In the genomic region with DNA sequence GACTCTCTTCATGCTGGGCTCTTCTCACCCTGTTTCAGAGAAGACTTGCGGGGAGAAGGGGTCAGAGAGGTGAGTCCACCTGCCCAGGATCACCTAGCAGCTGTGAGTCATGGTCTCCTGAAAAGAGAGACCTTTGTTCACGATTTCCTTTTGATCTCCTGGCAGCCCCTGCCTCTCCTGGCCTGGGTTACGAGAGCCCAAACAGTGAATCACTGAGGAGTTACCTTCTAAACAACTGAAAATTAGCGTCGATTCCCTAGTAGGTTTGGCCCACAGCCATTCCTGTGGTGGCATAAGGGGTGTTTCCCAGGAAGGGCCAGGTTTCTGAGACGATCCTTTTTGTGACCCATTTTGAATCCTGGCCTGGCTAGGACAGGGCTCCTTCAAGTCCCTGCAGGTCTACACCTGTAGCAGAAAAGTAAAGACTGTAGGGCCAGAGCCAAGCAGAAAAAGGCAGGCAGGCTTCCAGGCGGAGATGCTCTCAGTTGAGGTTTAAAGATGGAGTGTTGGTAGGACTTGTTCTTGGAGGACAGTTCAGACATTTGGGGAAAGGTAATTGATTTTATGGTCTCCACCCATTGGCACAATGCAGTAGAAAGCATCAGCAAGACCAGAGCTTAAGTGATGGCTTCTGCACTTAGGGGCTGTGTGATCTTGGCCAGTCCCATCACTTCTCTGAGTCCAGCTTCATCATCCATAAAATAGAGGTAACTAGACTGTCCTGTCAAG, we compare ENCODE assay signal across 29 cellular contexts. TPM values are rescaled to one million over a fixed set of nuclear protein-coding genes. Genes with fewer than 3 reads are reported as not detected.
DNase-seq lines count a peak whose midpoint lies in the region; ATAC-seq and TF ChIP-seq lines count a peak whose summit lies in the region.
"Had no signal": no experiment of that assay in that cellular context is flagged by ENCODE, and none has a peak within 500 bp of the region (broad histone marks: within the 10 kb centered on the region; RNA-seq: fewer than 3 reads in every experiment).

No MANE protein-coding gene starts in this region.

- CTCF ChIA-PET in HCT116 (lab: Charles Lee) = no interaction called here

- TF ChIP-seq CTCF in HCT116 (IDR thresholded peaks at IDR 0.05 in 2 of 3, conservative IDR thresholded peaks at IDR 0.05 in 1 of 3; ENCODE audit: borderline replicate concordance in 1 of 3, insufficient read depth in 1 of 3, low read depth in 2 of 3, low read length in 2 of 3) = no peak
- TF ChIP-seq CTCF in left ventricle myocardium inferior (IDR thresholded peaks at IDR 0.05; ENCODE audit: borderline replicate concordance) = no peak

- H3K9ac ChIP-seq in BLaER1 = no peak overlapping the region
- 0 out of 2 replicates have a peak overlapping the region, but pooled peaks have one; percentile 28 for H3K9ac ChIP-seq in HCT116 (ENCODE audit: low read length)

- H3K9me3 ChIP-seq in BLaER1 (peaks cover 2% of the 10 kb centered on the region), HCT116 (ENCODE audit: control insufficient read depth in 1 of 2, insufficient read depth in 1 of 2, low read depth in 1 of 2, low read length in 2 of 2) (no peaks in the 10 kb centered on the region; a peak in 2 of 4 replicates), left ventricle myocardium inferior (replicated peaks) (peaks cover 2% of the 10 kb centered on the region)
- H3K9me3 ChIP-seq: HAP-1, sigmoid colon had no signal

- H3K4me1 ChIP-seq in BLaER1 = peaks cover 10% of the 10 kb centered on the region
- peaks cover 27 to 58% of the 10 kb centered on the region in 2 experiments for H3K4me1 ChIP-seq in HCT116 (ENCODE audit: control insufficient read depth in 1 of 2, insufficient read depth in 2 of 2, low read length in 2 of 2)
- H3K4me1 ChIP-seq in left ventricle myocardium inferior = no peaks in the 10 kb centered on the region
- H3K4me1 ChIP-seq: esophagus muscularis mucosa, gastroesophageal sphincter, HAP-1, sigmoid colon had no signal

- RAD21 ChIA-PET in HCT116 (lab: Charles Lee; ENCODE audit: low non-redundant PET in 1 of 2, low total read pairs in 2 of 2, uncharacterized antibody in 2 of 2, unreplicated experiment in 2 of 2) = no interaction called here

- H3K4me3 ChIP-seq in BLaER1 (no peak overlapping the region), HCT116 (replicated peaks in 1 of 2; ENCODE audit: low read depth in 1 of 2, low read length in 2 of 2) (peak overlapping the region in 1 of 2 experiments; percentile 2; a peak in 1 of 4 replicates), left ventricle myocardium inferior (no peak overlapping the region)
- H3K4me3 ChIP-seq: esophagus muscularis mucosa, gastroesophageal sphincter, HAP-1, sigmoid colon had no signal

- no peaks in the 10 kb centered on the region for H3K9me2 ChIP-seq in HCT116 (ENCODE audit: insufficient read depth)

- POLR2A ChIA-PET in HCT116 (lab: Charles Lee) = no interaction called here

- TF ChIP-seq RAD21 in HCT116 (IDR thresholded peaks at IDR 0.05; ENCODE audit: low read depth) = peak; percentile 45; the same call in 1 of the 2 replicates

- ATAC-seq in HCT116 (peak; percentile 81), GM21825 (IDR thresholded peaks at IDR 0.05; ENCODE audit: unreplicated experiment) (no peak)
- ATAC-seq: gastroesophageal sphincter; naive thymus-derived CD4-positive, alpha-beta T cell; T-helper 17 cell had no signal

- intact Hi-C loops in HCT116 (cut with micrococcal nuclease) (no loop called here), left ventricle myocardium inferior (cut with micrococcal nuclease) (no loop called here)

- H4K20me1 ChIP-seq in BLaER1 = no peaks in the 10 kb centered on the region
- no peaks in the 10 kb centered on the region for H4K20me1 ChIP-seq in HCT116 (ENCODE audit: insufficient read depth)

- peak overlapping the region; percentile 35 for H3K4me2 ChIP-seq in BLaER1
- peak overlapping the region; percentile 66 for H3K4me2 ChIP-seq in HCT116 (ENCODE audit: low read length)

- H3K27me3 ChIP-seq in BLaER1 = no peaks in the 10 kb centered on the region
- H3K27me3 ChIP-seq in HCT116 (ENCODE audit: insufficient read depth, low read length) = no peaks in the 10 kb centered on the region
- peaks cover 26% of the 10 kb centered on the region for H3K27me3 ChIP-seq in left ventricle myocardium inferior (ENCODE audit: low read depth)
- H3K27me3 ChIP-seq: sigmoid colon had no signal

- no peaks in the 10 kb centered on the region for H3K79me2 ChIP-seq in HCT116 (ENCODE audit: insufficient read depth, low read length)

- no TSS peak for BruUV-seq in HCT116 (replicated peaks; lab: Mats Ljungman, UMichigan)

- H3K27ac ChIP-seq in BLaER1 (no peak overlapping the region), HCT116 (ENCODE audit: low read depth, low read length) (peak overlapping the region; percentile 9; the same call in 1 of the 2 replicates), left ventricle myocardium inferior (replicated peaks) (no peak overlapping the region)
- H3K27ac ChIP-seq: esophagus muscularis mucosa, gastroesophageal sphincter, sigmoid colon had no signal

- peak overlapping the region; percentile 48 for H2AFZ ChIP-seq in HCT116 (ENCODE audit: low read depth, low read length, poor library complexity, severe bottlenecking)

- no peaks in the 10 kb centered on the region for H3K36me3 ChIP-seq in BLaER1
- no peaks in the 10 kb centered on the region for H3K36me3 ChIP-seq in HCT116 (ENCODE audit: control insufficient read depth in 1 of 2, insufficient read depth in 2 of 2, low read length in 2 of 2)
- no peaks in the 10 kb centered on the region for H3K36me3 ChIP-seq in left ventricle myocardium inferior
- H3K36me3 ChIP-seq: esophagus muscularis mucosa, gastroesophageal sphincter, HAP-1, sigmoid colon had no signal

- no peak for TF ChIP-seq POLR2A in HCT116 (IDR thresholded peaks at IDR 0.05; ENCODE audit: borderline replicate concordance, extremely low read depth, insufficient read depth, insufficient read length)

- peak; percentile 95 for DNase-seq in HCT116 (ENCODE audit: low read depth, low spot score)
- peak; percentile 75 for DNase-seq in astrocyte of the hippocampus (ENCODE audit: low read depth, low spot score)
- peak; percentile 15 to 21 for DNase-seq in lung microvascular endothelial cell (ENCODE audit: low read depth in 2 of 2)
- DNase-seq in left ventricle myocardium inferior = no peak
- no peak for DNase-seq in stimulated activated CD4-positive, alpha-beta T cell treated with anti-CD3 and anti-CD28 coated beads, Interleukin-4, amount 100 ng/mL, for 1 hour
- no peak for DNase-seq in medulla oblongata (ENCODE audit: extremely low spot score)
- DNase-seq: activated CD4-positive, alpha-beta T cell treated with anti-CD3 and anti-CD28 coated beads, Interleukin-2, amount 50 U/mL, for 1 hour; aorta; DMS 273 treated with DMSO at 0.1 percent for 48 hours; effector CD4-positive, alpha-beta T cell; KBM-7; kidney; mesenchymal stem cell; naive thymus-derived CD4-positive, alpha-beta T cell; NCI-H187; NCI-H345; occipital lobe; OCI-M1; sigmoid colon; substantia nigra; T-helper 17 cell had no signal

TF ChIP-seq in HCT116, 20 proteins besides CTCF, POLR2A, EP300 and RAD21:
- no peak for TF ChIP-seq ZFX (IDR thresholded peaks at IDR 0.05)
- TF ChIP-seq, protein P1, sequence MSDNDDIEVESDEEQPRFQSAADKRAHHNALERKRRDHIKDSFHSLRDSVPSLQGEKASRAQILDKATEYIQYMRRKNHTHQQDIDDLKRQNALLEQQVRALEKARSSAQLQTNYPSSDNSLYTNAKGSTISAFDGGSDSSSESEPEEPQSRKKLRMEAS (IDR thresholded peaks at IDR 0.05) = peak; percentile 61
- TF ChIP-seq POLR2AphosphoS5 (IDR thresholded peaks at IDR 0.05; ENCODE audit: low read depth, low read length) = peak; percentile 57; the same call in 1 of the 2 replicates
- peak; percentile 94 for TF ChIP-seq CBX3 (IDR thresholded peaks at IDR 0.05; ENCODE audit: low read depth)
- TF ChIP-seq SP1 (IDR thresholded peaks at IDR 0.05; ENCODE audit: low read depth) = peak; percentile 96
- peak; percentile 95 for TF ChIP-seq JUND (IDR thresholded peaks at IDR 0.05)
- TF ChIP-seq ELF1 (IDR thresholded peaks at IDR 0.05; ENCODE audit: borderline replicate concordance, low read depth) = no peak
- peak; percentile 93 for TF ChIP-seq TCF7L2 (IDR thresholded peaks at IDR 0.05; ENCODE audit: borderline replicate concordance, extremely low read depth, insufficient read depth, insufficient read length)
- TF ChIP-seq CEBPB (IDR thresholded peaks at IDR 0.05; ENCODE audit: low read depth) = peak; percentile 90
- TF ChIP-seq ATF3 (IDR thresholded peaks at IDR 0.05) = no peak
- peak; percentile 92 for TF ChIP-seq FOSL1 (IDR thresholded peaks at IDR 0.05; ENCODE audit: low read depth)
TF ChIP-seq in HCT116: peak in this region for 8.

RNA-seq across cellular contexts. Expression of gene PLA2G2E, which starts 2.1 kb away (rescaled TPM):
- total RNA-seq in HCT116 (2021; ENCODE audit: unreplicated experiment) (not detected), lung microvascular endothelial cell (not detected in 2 replicates), left ventricle myocardium inferior (not detected)
- polyA plus RNA-seq in HCT116 (2012) = not detected in 2 replicates
- total RNA-seq: activated T-helper 1 cell treated with anti-CD3 and anti-CD28 coated beads, Interleukin-12 subunit alpha, Interleukin-12 subunit beta, Interleukin-2, Interleukin-4 antibody, amounts not matched to agents 30 ng/mL and 10 ng/mL and 1 ng/mL, durations not matched to agents 14 hours and 24 hours and 36 hours; aorta; esophagus muscularis mucosa; gastroesophageal sphincter; kidney; naive thymus-derived CD4-positive, alpha-beta T cell; occipital lobe; sigmoid colon; T-helper 17 cell; urinary bladder had no signal
- polyA plus RNA-seq: aorta; CD14-positive monocyte; naive thymus-derived CD4-positive, alpha-beta T cell; sigmoid colon; urinary bladder had no signal

RNA-seq across cellular contexts. Expression of gene OTUD3, which starts 43.3 kb away (rescaled TPM):
- total RNA-seq in HCT116 (2021; ENCODE audit: unreplicated experiment) (15.0 TPM), lung microvascular endothelial cell (2.2 and 2.6 TPM in 2 replicates), left ventricle myocardium inferior (5.0 TPM)
- polyA plus RNA-seq in HCT116 (2012) = 6.0 and 6.4 TPM in 2 replicates

RNA-seq across cellular contexts. Expression of gene PLA2G2A, which starts 53.9 kb away (rescaled TPM):
- total RNA-seq in HCT116 (2021; ENCODE audit: unreplicated experiment) = not detected
- not detected in 2 replicates for polyA plus RNA-seq in HCT116 (2012)
- not detected in 2 replicates for total RNA-seq in lung microvascular endothelial cell
- 69.0 TPM for total RNA-seq in left ventricle myocardium inferior
- total RNA-seq: activated T-helper 1 cell treated with anti-CD3 and anti-CD28 coated beads, Interleukin-12 subunit alpha, Interleukin-12 subunit beta, Interleukin-2, Interleukin-4 antibody, amounts not matched to agents 30 ng/mL and 10 ng/mL and 1 ng/mL, durations not matched to agents 14 hours and 24 hours and 36 hours; naive thymus-derived CD4-positive, alpha-beta T cell; occipital lobe; T-helper 17 cell had no signal
- polyA plus RNA-seq: CD14-positive monocyte; naive thymus-derived CD4-positive, alpha-beta T cell had no signal

Comparison
In these comparisons a context has a peak if more than half of its experiments do, and no peak if none do; other contexts are left out.
1. DNase-seq: peak in HCT116 (single experiment), astrocyte of the hippocampus (single experiment) and lung microvascular endothelial cell (2 of 2); none in left ventricle myocardium inferior (single experiment), stimulated activated CD4-positive, alpha-beta T cell treated with anti-CD3 and anti-CD28 coated beads, Interleukin-4, amount 100 ng/mL, for 1 hour (single experiment) and medulla oblongata (single experiment).
2. RNA of gene PLA2G2A, which starts 53.9 kb away (total RNA-seq): 69.0 TPM in left ventricle myocardium inferior (single experiment); not detected in HCT116 (single experiment) and not detected in lung microvascular endothelial cell; every median in the first group is over 10 times any median in the second.